Comparison of ENCODE assay signal across 24 cellular contexts in genomic region chr4:38384962-38385285, GRCh38.
DNase-seq lines count a peak whose midpoint lies in the region; ATAC-seq, FAIRE-seq and TF ChIP-seq lines count a peak whose summit lies in the region.
"Had no signal": no experiment of that assay in that cellular context is flagged by ENCODE, and none has a peak within 500 bp of the region (broad histone marks: within the 10 kb centered on the region; RNA-seq: fewer than 3 reads in every experiment).

No MANE protein-coding gene starts in this region.

- no peak overlapping the region for H3K18ac ChIP-seq in H1 (ENCODE audit: extremely low read depth, low read length)

- H4K5ac ChIP-seq in H1 (ENCODE audit: insufficient read length, low read depth, low read length), result no peak overlapping the region

- no peaks in the 10 kb centered on the region for H3K79me2 ChIP-seq in H1 (ENCODE audit: control insufficient read depth in 1 of 2, insufficient read depth in 2 of 2, low read length in 2 of 2)

- TF ChIP-seq RAD21 in H1 (IDR thresholded peaks at IDR 0.05 in 1 of 2, conservative IDR thresholded peaks at IDR 0.05 in 1 of 2; ENCODE audit: low read depth in 2 of 2, low read length in 2 of 2), result no peak

- ATAC-seq in RWPE2 (ENCODE audit: low read depth) (no peak; the same call in 1 of the 3 replicates), HG03045 (IDR thresholded peaks at IDR 0.05; ENCODE audit: unreplicated experiment) (no peak)
- ATAC-seq: activated CD8-positive, alpha-beta memory T cell treated with anti-CD3 and anti-CD28 coated beads, Interleukin-2, amount 10 ng/mL, durations not matched to agents 7 days and 5 days had no signal

- H3K36me3 Mint-ChIP-seq in mesothelial cell of epicardium, result peaks cover 3% of the 10 kb centered on the region

- H2BK20ac ChIP-seq in H1 (ENCODE audit: low read length), result no peak overlapping the region

- no peak overlapping the region for H2BK5ac ChIP-seq in H1 (ENCODE audit: low read depth, low read length)

- H3K56ac ChIP-seq in H1 (replicated peaks; ENCODE audit: insufficient read length, low read depth, low read length), result no peak overlapping the region

- H3K27ac ChIP-seq in RWPE2 (ENCODE audit: poor library complexity, severe bottlenecking) (peak overlapping the region; percentile 32), H1 (ENCODE audit: low read depth, low read length) (no peak overlapping the region), transverse colon (peak overlapping the region; percentile 70 to 76 (median 75))
- H3K27ac ChIP-seq: dorsolateral prefrontal cortex, left ventricle myocardium inferior had no signal

- H3K4me1 ChIP-seq in RWPE2 (ENCODE audit: insufficient read depth, poor library complexity, severe bottlenecking) (peaks cover 15% of the 10 kb centered on the region), H1 (replicated peaks in 1 of 4; ENCODE audit: control insufficient read depth in 3 of 4, insufficient read depth in 4 of 4, low read length in 3 of 4) (0 out of 7 replicates have a peak, but pooled peaks cover 0 to 4% (median 0%) of the 10 kb centered on the region in 4 experiments), transverse colon (peaks cover 0 to 47% (median 18%) of the 10 kb centered on the region in 4 donors)

- no peak overlapping the region for H3K14ac ChIP-seq in H1 (ENCODE audit: insufficient read length)

- H3K27me3 ChIP-seq in RWPE2 (ENCODE audit: insufficient read depth, poor library complexity, severe bottlenecking), result no peaks in the 10 kb centered on the region
- no peaks in the 10 kb centered on the region for H3K27me3 ChIP-seq in H1 (replicated peaks in 1 of 4; ENCODE audit: control insufficient read depth in 3 of 4, extremely low read depth in 1 of 4, insufficient read depth in 3 of 4, low read length in 3 of 4)
- no peaks in the 10 kb centered on the region for H3K27me3 ChIP-seq in transverse colon
- H3K27me3 ChIP-seq: dorsolateral prefrontal cortex had no signal

- H3K27me3 Mint-ChIP-seq in mesothelial cell of epicardium (ENCODE audit: low read depth), result no peaks in the 10 kb centered on the region
- H3K27me3 Mint-ChIP-seq: activated CD4-positive, alpha-beta T cell treated with anti-CD3 and anti-CD28 coated beads, Interleukin-2, amount 10 ng/mL, durations not matched to agents 24 days and 14 days; activated CD8-positive, alpha-beta memory T cell treated with anti-CD3 and anti-CD28 coated beads, Interleukin-2, amount 10 ng/mL, durations not matched to agents 7 days and 5 days had no signal

- H2BK120ac ChIP-seq in H1 (replicated peaks; ENCODE audit: low read depth, low read length), result no peak overlapping the region

- no peak overlapping the region for H3K4me2 ChIP-seq in H1 (ENCODE audit: insufficient read depth in 1 of 2, low read depth in 2 of 2, low read length in 2 of 2)

- H3K4me3 ChIP-seq in RWPE2 (ENCODE audit: severe bottlenecking), result no peak overlapping the region
- no peak overlapping the region for H3K4me3 ChIP-seq in H1 (ENCODE audit: extremely low read depth in 1 of 4, insufficient read depth in 2 of 4, low read depth in 3 of 4, low read length in 4 of 4)
- no peak overlapping the region for H3K4me3 ChIP-seq in transverse colon
- H3K4me3 ChIP-seq: dorsolateral prefrontal cortex, left ventricle myocardium inferior, mucosa of descending colon, skin epidermis had no signal

- peaks cover 43% of the 10 kb centered on the region for H3K4me1 Mint-ChIP-seq in mesothelial cell of epicardium
- H3K4me1 Mint-ChIP-seq: activated CD4-positive, alpha-beta T cell treated with anti-CD3 and anti-CD28 coated beads, Interleukin-2, amount 10 ng/mL, durations not matched to agents 24 days and 14 days; activated CD8-positive, alpha-beta memory T cell treated with anti-CD3 and anti-CD28 coated beads, Interleukin-2, amount 10 ng/mL, durations not matched to agents 7 days and 5 days had no signal

- no peak for FAIRE-seq in H1 (lab: Jason Lieb, UNC)

- H2BK15ac ChIP-seq in H1 (ENCODE audit: low read length), result no peak overlapping the region

- H3K79me1 ChIP-seq in H1 (ENCODE audit: low read depth, low read length), result no peaks in the 10 kb centered on the region

- no peak overlapping the region for H2AK5ac ChIP-seq in H1 (ENCODE audit: low read depth, low read length)

- no peak overlapping the region for H4K8ac ChIP-seq in H1 (ENCODE audit: extremely low read depth, insufficient read depth, low read length)

- 83% methylated on average over 8 of the region's 8 CpGs; no CpG with 5 or more reads in 1 of the 2 experiments for WGBS in H1 (ENCODE audit: extremely low coverage in 1 of 2, insufficient coverage in 1 of 2, insufficient read length in 1 of 2, insufficient replicate concordance in 2 of 2, low coverage in 1 of 2, low lambda C conversion rate in 2 of 2, missing lambda C conversion rate in 1 of 2), 2 experiments
- 31 to 68% methylated on average over 8 of the region's 8 CpGs for WGBS in transverse colon (ENCODE audit: low coverage in 1 of 2), 2 donors

- no peaks in the 10 kb centered on the region for H3K36me3 ChIP-seq in RWPE2 (ENCODE audit: low read depth)
- H3K36me3 ChIP-seq in H1 (ENCODE audit: control insufficient read depth in 2 of 4, insufficient read depth in 4 of 4, low read length in 3 of 4), result no peaks in the 10 kb centered on the region
- H3K36me3 ChIP-seq in transverse colon, result no peaks in the 10 kb centered on the region
- H3K36me3 ChIP-seq: left ventricle myocardium inferior had no signal

- in situ Hi-C loops in transverse colon (cut with MboI; ENCODE audit: low pct_ligation_motif_present in 1 of 4, low pct_unique_long_range_greater_than_20kb in 1 of 4, low sequenced_read_pairs in 3 of 4), result no loop called here

- no peak overlapping the region for H4K91ac ChIP-seq in H1 (replicated peaks; ENCODE audit: insufficient read length, low read length)

- no peak overlapping the region for H3K4me3 Mint-ChIP-seq in mesothelial cell of epicardium
- H3K4me3 Mint-ChIP-seq: activated CD4-positive, alpha-beta T cell treated with anti-CD3 and anti-CD28 coated beads, Interleukin-2, amount 10 ng/mL, durations not matched to agents 24 days and 14 days; activated CD8-positive, alpha-beta memory T cell treated with anti-CD3 and anti-CD28 coated beads, Interleukin-2, amount 10 ng/mL, durations not matched to agents 7 days and 5 days had no signal

- CTCF ChIA-PET in H1 (lab: Charles Lee; ENCODE audit: partially characterized antibody) (interaction anchor here (0.6 to 1.2 kb wide), 3 partner anchors 10 to 1864 kb away, joined by 3 read pairs; no protein-coding TSS in a partner anchor), HEK293T (lab: Yijun Ruan, JAX) (interaction anchor here (1.0 kb wide), 1 partner anchor 65 kb away, joined by 3 read pairs; no protein-coding TSS in a partner anchor)

- POLR2A ChIA-PET in H1 (lab: Charles Lee; ENCODE audit: partially characterized antibody), result no interaction called here
- POLR2A ChIA-PET in HEK293T (lab: Yijun Ruan, JAX), result no interaction called here

- peaks cover 9% of the 10 kb centered on the region for H3K9me3 Mint-ChIP-seq in mesothelial cell of epicardium

- no peaks in the 10 kb centered on the region for H4K20me1 ChIP-seq in H1 (replicated peaks in 1 of 2; ENCODE audit: control insufficient read depth in 1 of 2, insufficient read depth in 2 of 2, low read length in 2 of 2)

- H2BK12ac ChIP-seq in H1 (ENCODE audit: low read depth, low read length), result no peak overlapping the region

- H3K23ac ChIP-seq in H1 (ENCODE audit: insufficient read length), result no peak overlapping the region

- H3K23me2 ChIP-seq in H1 (ENCODE audit: low read depth, low read length), result no peaks in the 10 kb centered on the region

- no peak overlapping the region for H3K9ac ChIP-seq in H1 (replicated peaks in 1 of 4; ENCODE audit: extremely low read depth in 1 of 4, low read depth in 3 of 4, low read length in 3 of 4)

- TF ChIP-seq CTCF in RWPE2 (IDR thresholded peaks at IDR 0.05; ENCODE audit: poor library complexity, severe bottlenecking) (no peak), H1 (IDR thresholded peaks at IDR 0.05; ENCODE audit: control extremely low read depth in 1 of 3, insufficient read depth in 1 of 3, low read depth in 1 of 3, low read length in 3 of 3) (no peak), mesothelial cell of epicardium (IDR thresholded peaks at IDR 0.05; ENCODE audit: unreplicated experiment) (no peak), transverse colon (IDR thresholded peaks at IDR 0.05) (no peak)

- no peak overlapping the region for H3K4ac ChIP-seq in H1 (replicated peaks; ENCODE audit: insufficient read length, low read depth, low read length)

- no peaks in the 10 kb centered on the region for H3K9me3 ChIP-seq in RWPE2 (ENCODE audit: severe bottlenecking)
- peaks cover 4 to 6% of the 10 kb centered on the region in 2 experiments; a peak in 1 of 4 replicates for H3K9me3 ChIP-seq in H1 (ENCODE audit: insufficient read depth in 2 of 2, low read depth in 1 of 2, low read length in 1 of 2)
- no peaks in the 10 kb centered on the region for H3K9me3 ChIP-seq in transverse colon
- H3K9me3 ChIP-seq: mucosa of descending colon had no signal

- DNase-seq in RWPE2 (ENCODE audit: low spot score) (no peak), H1 (ENCODE audit: low read depth in 1 of 2, low spot score in 2 of 2) (no peak), mesothelial cell of epicardium (ENCODE audit: low spot score in 2 of 2, unreplicated experiment in 2 of 2) (no peak), transverse colon (no peak), C1 segment of cervical spinal cord (lab: John Stamatoyannopoulos, UW) (no peak), HEK293T (ENCODE audit: extremely low spot score) (no peak)
- DNase-seq: activated CD4-positive, alpha-beta T cell treated with anti-CD3 and anti-CD28 coated beads, Interleukin-2, amount 10 ng/mL, durations not matched to agents 24 days and 14 days; activated CD8-positive, alpha-beta memory T cell treated with anti-CD3 and anti-CD28 coated beads, Interleukin-2, amount 10 ng/mL, durations not matched to agents 7 days and 5 days; activated naive CD4-positive, alpha-beta T cell treated with anti-CD3 and anti-CD28 coated beads, Interleukin-2, amount 50 U/mL, for 16 hours; CD4-positive, CD25-positive, alpha-beta regulatory T cell; cerebellar nuclear complex; dorsolateral prefrontal cortex; EL; foreskin fibroblast; HCEC 1CT; left ventricle myocardium inferior; NCI-H1048; NCI-H187 treated with DMSO at 0.1 percent for 48 hours; NCI-H526 treated with DMSO at 0.1 percent for 48 hours; stimulated activated CD4-positive, alpha-beta T cell treated with anti-CD3 and anti-CD28 coated beads, Interleukin-2, amount 100 ng/mL, for 24 hours; substantia nigra had no signal

- TF ChIP-seq POLR2A in H1 (IDR thresholded peaks at IDR 0.05; ENCODE audit: control extremely low read depth in 1 of 2, low read depth in 2 of 2, low read length in 2 of 2) (no peak), transverse colon (IDR thresholded peaks at IDR 0.05) (no peak)

- no peak for TF ChIP-seq EP300 in H1 (IDR thresholded peaks at IDR 0.05; ENCODE audit: borderline replicate concordance in 1 of 2, low read depth in 2 of 2, low read length in 2 of 2)
- TF ChIP-seq EP300 in transverse colon (IDR thresholded peaks at IDR 0.05; ENCODE audit: low read depth), result no peak

- intact Hi-C loops in transverse colon (cut with DNase I; ENCODE audit: low total_unique reads), result no loop called here

- H2AFZ ChIP-seq in H1 (ENCODE audit: low read length), result peak overlapping the region; percentile 48

- H3K27ac Mint-ChIP-seq in mesothelial cell of epicardium, result peak overlapping the region; percentile 19
- H3K27ac Mint-ChIP-seq: activated CD4-positive, alpha-beta T cell treated with anti-CD3 and anti-CD28 coated beads, Interleukin-2, amount 10 ng/mL, durations not matched to agents 24 days and 14 days; activated CD8-positive, alpha-beta memory T cell treated with anti-CD3 and anti-CD28 coated beads, Interleukin-2, amount 10 ng/mL, durations not matched to agents 7 days and 5 days had no signal
